ENCODE assay signal across 17 cellular contexts in genomic region chr4:4481394-4482000, GRCh38.
DNase-seq lines count a peak whose midpoint lies in the region; ATAC-seq and TF ChIP-seq lines count a peak whose summit lies in the region.
"Had no signal": no experiment of that assay in that cellular context is flagged by ENCODE, and none has a peak within 500 bp of the region (broad histone marks: within the 10 kb centered on the region; RNA-seq: fewer than 3 reads in every experiment).

No MANE protein-coding gene starts in this region.

- DNase-seq in astrocyte of the hippocampus (ENCODE audit: low read depth, low spot score) (peak; percentile 83), mesenchymal stem cell (no peak), smooth muscle cell (lab: John Stamatoyannopoulos, UW; ENCODE audit: unreplicated experiment) (no peak), body of pancreas (no peak), COR-L47 (lab: John Stamatoyannopoulos, UW) (no peak), NCI-H1092 (lab: John Stamatoyannopoulos, UW) (no peak)
- DNase-seq: activated gamma-delta T cell treated with Interleukin-2 at 50 U/mL for 16 hours, dermis blood vessel endothelial cell, GOT3, immature natural killer cell, NCI-H1930, NCI-H446 treated with DMSO at 0.1 percent for 48 hours, T1000 had no signal

- H2BK15ac ChIP-seq in mesenchymal stem cell (ENCODE audit: low read depth, poor library complexity, severe bottlenecking) = no peak overlapping the region

- no peak overlapping the region for H4K91ac ChIP-seq in mesenchymal stem cell (ENCODE audit: low read length)

- H3K23ac ChIP-seq in mesenchymal stem cell (ENCODE audit: low read length in 2 of 2) = no peak overlapping the region

- H3K4me1 ChIP-seq in HUES64 (ENCODE audit: insufficient read depth, low read length) (peaks cover 30% of the 10 kb centered on the region), mesenchymal stem cell (ENCODE audit: control insufficient read depth, insufficient read depth, low read depth, low read length) (peaks cover 13% of the 10 kb centered on the region), smooth muscle cell (ENCODE audit: low read depth) (peaks cover 20% of the 10 kb centered on the region), body of pancreas (peaks cover 37% of the 10 kb centered on the region)
- H3K4me1 ChIP-seq: SJSA1 had no signal

- no peaks in the 10 kb centered on the region for H3K9me3 ChIP-seq in HUES64 (ENCODE audit: insufficient read depth, low read depth, low read length)
- H3K9me3 ChIP-seq in mesenchymal stem cell (ENCODE audit: control insufficient read depth, low read length) = no peaks in the 10 kb centered on the region
- H3K9me3 ChIP-seq in smooth muscle cell (replicated peaks; ENCODE audit: low read depth) = no peaks in the 10 kb centered on the region
- H3K9me3 ChIP-seq in body of pancreas = no peaks in the 10 kb centered on the region
- H3K9me3 ChIP-seq: SJSA1, thoracic aorta had no signal

- TF ChIP-seq POLR2A in body of pancreas (IDR thresholded peaks at IDR 0.05) = no peak

- no peak overlapping the region for H2BK120ac ChIP-seq in mesenchymal stem cell (ENCODE audit: low read depth, low read length)

- peaks cover 22% of the 10 kb centered on the region for H3K79me2 ChIP-seq in smooth muscle cell (ENCODE audit: low read depth)

- H4K20me1 ChIP-seq in smooth muscle cell (ENCODE audit: low read depth) = peaks cover 79% of the 10 kb centered on the region

- H2AFZ ChIP-seq in mesenchymal stem cell (ENCODE audit: low read depth, low read length) (no peak overlapping the region), smooth muscle cell (ENCODE audit: low read depth) (no peak overlapping the region)

- H3K18ac ChIP-seq in mesenchymal stem cell (ENCODE audit: low read depth in 1 of 2, low read length in 2 of 2) = no peak overlapping the region

- H3K9ac ChIP-seq in HUES64 (ENCODE audit: low read depth, low read length) (peak overlapping the region; percentile 60; the same call in 1 of the 2 replicates), mesenchymal stem cell (ENCODE audit: low read length) (peak overlapping the region; percentile 43), smooth muscle cell (ENCODE audit: low read depth) (peak overlapping the region; percentile 15)

- H3K79me1 ChIP-seq in mesenchymal stem cell (replicated peaks; ENCODE audit: low read length, poor library complexity, severe bottlenecking) = peaks cover 39% of the 10 kb centered on the region

- peaks cover 4% of the 10 kb centered on the region for H3F3A ChIP-seq in smooth muscle cell (ENCODE audit: low read depth)

- H3K4me2 ChIP-seq in mesenchymal stem cell (ENCODE audit: low read length, poor library complexity, severe bottlenecking) (no peak overlapping the region), smooth muscle cell (peak overlapping the region; percentile 51)

- H2AK5ac ChIP-seq in mesenchymal stem cell (ENCODE audit: low read length, severe bottlenecking) = no peak overlapping the region

- H3K36me3 ChIP-seq in HUES64 (ENCODE audit: insufficient read depth, low read length) = no peaks in the 10 kb centered on the region
- peaks cover 0 to 3% of the 10 kb centered on the region in 2 experiments for H3K36me3 ChIP-seq in mesenchymal stem cell (ENCODE audit: control insufficient read depth in 1 of 2, insufficient read depth in 2 of 2, low read depth in 1 of 2, low read length in 2 of 2)
- H3K36me3 ChIP-seq in smooth muscle cell (ENCODE audit: low read depth) = no peaks in the 10 kb centered on the region
- no peaks in the 10 kb centered on the region for H3K36me3 ChIP-seq in body of pancreas (replicated peaks in 1 of 2; ENCODE audit: insufficient read depth in 1 of 2, low read depth in 2 of 2)
- H3K36me3 ChIP-seq: SJSA1, thoracic aorta had no signal

- WGBS in HUES64 = 57% methylated on average over 3 of the region's 3 CpGs
- 87% methylated on average over 3 of the region's 3 CpGs for WGBS in mesenchymal stem cell
- WGBS in smooth muscle cell (ENCODE audit: low lambda C conversion rate) = 70% methylated on average over 3 of the region's 3 CpGs
- WGBS in body of pancreas, 2 donors = 62 to 67% methylated on average over 3 of the region's 3 CpGs

- no peak overlapping the region for H3K14ac ChIP-seq in mesenchymal stem cell (ENCODE audit: low read length in 2 of 2)

- no peak for TF ChIP-seq CTCF in smooth muscle cell (IDR thresholded peaks at IDR 0.05; ENCODE audit: borderline replicate concordance, insufficient read depth, poor library complexity, severe bottlenecking)
- TF ChIP-seq CTCF in body of pancreas (IDR thresholded peaks at IDR 0.05) = no peak

- H3K27ac ChIP-seq in HUES64 (ENCODE audit: low read depth, low read length) (peak overlapping the region; percentile 68; the same call in 1 of the 2 replicates), mesenchymal stem cell (ENCODE audit: low read length, poor library complexity, severe bottlenecking) (no peak overlapping the region), smooth muscle cell (ENCODE audit: low read depth) (peak overlapping the region; percentile 68), body of pancreas (peak overlapping the region in 2 of 4 donors; percentile 22 to 32)
- H3K27ac ChIP-seq: SJSA1, thoracic aorta had no signal

- H2BK12ac ChIP-seq in mesenchymal stem cell (ENCODE audit: low read length in 2 of 2) = peak overlapping the region in 1 of 2 experiments; percentile 10

- no peak overlapping the region for H4K8ac ChIP-seq in mesenchymal stem cell (ENCODE audit: low read length)

- H3K4ac ChIP-seq in mesenchymal stem cell (ENCODE audit: low read depth in 1 of 2, low read length in 2 of 2) = no peak overlapping the region

- H3K4me3 ChIP-seq in HUES64 (ENCODE audit: low read length) (no peak overlapping the region), mesenchymal stem cell (ENCODE audit: insufficient read depth in 1 of 2, low read depth in 1 of 2, low read length in 2 of 2) (no peak overlapping the region), smooth muscle cell (no peak overlapping the region), body of pancreas (no peak overlapping the region)
- H3K4me3 ChIP-seq: GM12878, SJSA1, thoracic aorta had no signal

- no peaks in the 10 kb centered on the region; the same call in 1 of the 2 replicates for H3K27me3 ChIP-seq in HUES64 (ENCODE audit: insufficient read depth, low read length)
- H3K27me3 ChIP-seq in mesenchymal stem cell (ENCODE audit: control insufficient read depth in 1 of 2, insufficient read depth in 1 of 2, low read length in 2 of 2) = no peaks in the 10 kb centered on the region
- no peaks in the 10 kb centered on the region for H3K27me3 ChIP-seq in smooth muscle cell (ENCODE audit: low read depth)
- no peaks in the 10 kb centered on the region for H3K27me3 ChIP-seq in body of pancreas
- H3K27me3 ChIP-seq: SJSA1 had no signal

- ATAC-seq in body of pancreas = no peak
- ATAC-seq: GM12878 had no signal

- H2BK5ac ChIP-seq in mesenchymal stem cell (ENCODE audit: low read depth, low read length, poor library complexity, severe bottlenecking) = no peak overlapping the region

- intact Hi-C loops in body of pancreas (cut with DNase I) = no loop called here
